In genomic region chr9:2389404-2389803, GRCh38 we compare ENCODE assay signal across 23 cellular contexts.
"Had no signal": no experiment of that assay in that cellular context is flagged by ENCODE, and none has a peak within 500 bp of the region (broad histone marks: within the 10 kb centered on the region; RNA-seq: fewer than 3 reads in every experiment).

No MANE protein-coding gene starts in this region.

- H3K27ac Mint-ChIP-seq: activated naive CD8-positive, alpha-beta T cell treated with anti-CD3 and anti-CD28 coated beads for 36 hours; endodermal cell; natural killer cell; stimulated activated naive CD8-positive, alpha-beta T cell treated with anti-CD3 and anti-CD28 coated beads, Interleukin-15, Interleukin-2, amounts not matched to agents 100 ng/mL and 50 ng/mL, for 24 hours; WTC11 had no signal

- H3K4me1 Mint-ChIP-seq: activated naive CD8-positive, alpha-beta T cell treated with anti-CD3 and anti-CD28 coated beads for 36 hours; central memory CD8-positive, alpha-beta T cell; endodermal cell; natural killer cell; WTC11 had no signal

- H3K4me3 ChIP-seq: heart right ventricle, left ventricle myocardium inferior, ovary, psoas muscle, thyroid gland had no signal

- H3K9me3 ChIP-seq: neutrophil, ovary, psoas muscle, thyroid gland had no signal

- H3K36me3 Mint-ChIP-seq: activated naive CD8-positive, alpha-beta T cell treated with anti-CD3 and anti-CD28 coated beads for 36 hours; brain; natural killer cell had no signal

- H3K4me1 ChIP-seq: heart right ventricle, left ventricle myocardium inferior, psoas muscle, thyroid gland had no signal

- H3K4me3 Mint-ChIP-seq: activated naive CD8-positive, alpha-beta T cell treated with anti-CD3 and anti-CD28 coated beads for 36 hours; activated T-cell treated with anti-CD3 and anti-CD28 coated beads, Interleukin-2, amount 50 U/mL, for 4 hours; brain; central memory CD8-positive, alpha-beta T cell; endodermal cell; natural killer cell; stimulated activated naive CD8-positive, alpha-beta T cell treated with anti-CD3 and anti-CD28 coated beads, Interleukin-15, Interleukin-2, amounts not matched to agents 100 ng/mL and 50 ng/mL, for 24 hours; WTC11 had no signal

- H3K27me3 Mint-ChIP-seq: brain had no signal

- DNase-seq: activated CD4-positive, alpha-beta T cell treated with anti-CD3 and anti-CD28 coated beads, Interleukin-2, amount 50 U/mL, for 48 hours; activated CD8-positive, alpha-beta memory T cell treated with anti-CD3 and anti-CD28 coated beads, Interleukin-2, amount 50 U/mL, for 48 hours; activated naive CD4-positive, alpha-beta T cell treated with Interleukin-2 at 50 U/mL for 16 hours; activated naive CD8-positive, alpha-beta T cell treated with anti-CD3 and anti-CD28 coated beads for 36 hours; activated T-cell treated with anti-CD3 and anti-CD28 coated beads, Interleukin-2, amount 50 U/mL, for 4 hours; cortex of kidney; endodermal cell; foreskin fibroblast; heart right ventricle; left ventricle myocardium inferior; midbrain; natural killer cell; ovary; psoas muscle; right cardiac atrium; stimulated activated CD4-positive, alpha-beta T cell treated with anti-CD3 and anti-CD28 coated beads, Interleukin-1b, Interleukin-23, amount 100 ng/mL, for 48 hours; thyroid gland had no signal

- H3K36me3 ChIP-seq: heart right ventricle, left ventricle myocardium inferior, neutrophil, ovary, thyroid gland had no signal

- H3K27me3 ChIP-seq: heart right ventricle, neutrophil, ovary, thyroid gland had no signal

- H3K27ac ChIP-seq: epithelial cell of prostate, heart right ventricle, left ventricle myocardium inferior, neutrophil, ovary, psoas muscle, thyroid gland had no signal
